In genomic region chr5:172276214-172276613, GRCh38 we compare ENCODE assay signal across 16 cellular contexts. TPM values are rescaled to one million over a fixed set of nuclear protein-coding genes. Genes with fewer than 3 reads are reported as not detected.
A peak's percentile ranks its signal among the peaks of the same experiment; 100 is the strongest.
DNase-seq lines count a peak whose midpoint lies in the region; ATAC-seq, FAIRE-seq and TF ChIP-seq lines count a peak whose summit lies in the region.
"Had no signal": no experiment of that assay in that cellular context is flagged by ENCODE, and none has a peak within 500 bp of the region (broad histone marks: within the 10 kb centered on the region; RNA-seq: fewer than 3 reads in every experiment).

No MANE protein-coding gene starts in this region.

- no peak overlapping the region for H3K4me3 ChIP-seq in GM12878
- H3K4me3 ChIP-seq: BLaER1, colonic mucosa had no signal

- peaks cover 20% of the 10 kb centered on the region for H3K4me1 Mint-ChIP-seq in memory B cell

- no peak for TF ChIP-seq EP300 in GM12878 (IDR thresholded peaks at IDR 0.05; ENCODE audit: borderline replicate concordance in 1 of 2, control insufficient read depth in 1 of 2, low read depth in 2 of 2, low read length in 2 of 2)

- no peak overlapping the region for H2AFZ ChIP-seq in GM12878 (ENCODE audit: control insufficient read depth, low read depth, low read length)

- H3K79me2 ChIP-seq in GM12878 (ENCODE audit: control insufficient read depth, insufficient read depth, low read length) = peaks cover 94% of the 10 kb centered on the region

- no peaks in the 10 kb centered on the region for H4K20me1 ChIP-seq in GM12878 (ENCODE audit: control insufficient read depth, insufficient read depth)

- no peaks in the 10 kb centered on the region for H3K27me3 ChIP-seq in GM12878 (replicated peaks in 1 of 2; ENCODE audit: control insufficient read depth in 2 of 2, insufficient read depth in 2 of 2, low read length in 1 of 2)
- H3K27me3 ChIP-seq: BLaER1, colonic mucosa had no signal

- DNase-seq in DMS53 treated with DMSO at 0.1 percent for 48 hours (lab: John Stamatoyannopoulos, UW; ENCODE audit: unreplicated experiment) (peak; percentile 49), M059J (ENCODE audit: low read depth) (peak; percentile 28), GM12878 (ENCODE audit: low read depth, low spot score) (no peak), memory B cell (ENCODE audit: low spot score in 2 of 2) (no peak), COR-L47 (lab: John Stamatoyannopoulos, UW) (no peak), RCC 7860 (ENCODE audit: low spot score) (no peak), NCI-H82 (lab: John Stamatoyannopoulos, UW) (no peak)
- DNase-seq: activated CD4-positive, alpha-beta T cell treated with anti-CD3 and anti-CD28 coated beads for 48 hours; activated gamma-delta T cell; colonic mucosa; GF-D8; NCI-H146; T-cell had no signal

- TF ChIP-seq POLR2A in GM12878 (IDR thresholded peaks at IDR 0.05; ENCODE audit: low read depth, low read length) = no peak

- H3K4me3 Mint-ChIP-seq in memory B cell = no peak overlapping the region
- H3K4me3 Mint-ChIP-seq: T-cell had no signal

- peaks cover 17% of the 10 kb centered on the region for H3K4me1 ChIP-seq in GM12878 (ENCODE audit: control insufficient read depth, insufficient read depth, low read length)

- peaks cover 11% of the 10 kb centered on the region; the same call in 2 of the 3 replicates for H3K9me3 ChIP-seq in GM12878 (replicated peaks; ENCODE audit: control insufficient read depth, insufficient read depth, low read length)
- H3K9me3 ChIP-seq: colonic mucosa had no signal

- no TSS peak for BruUV-seq in GM12878 (replicated peaks; lab: Mats Ljungman, UMichigan)

- H3K27ac ChIP-seq in GM12878 (ENCODE audit: control insufficient read depth, insufficient read depth) = no peak overlapping the region
- H3K27ac ChIP-seq: BLaER1, colonic mucosa had no signal

- ATAC-seq in GM12878 = peak; percentile 16; the same call in 2 of the 3 replicates
- no peak for ATAC-seq in memory B cell (ENCODE audit: low read depth)
- ATAC-seq in HG03521 (IDR thresholded peaks at IDR 0.05; ENCODE audit: unreplicated experiment) = no peak
- ATAC-seq: T-cell had no signal

- H3K36me3 Mint-ChIP-seq in memory B cell = peaks cover 5% of the 10 kb centered on the region

- H3K9ac ChIP-seq in GM12878 (ENCODE audit: control insufficient read depth, insufficient read depth, low read length) = no peak overlapping the region
- H3K9ac ChIP-seq: BLaER1 had no signal

- in situ Hi-C loops in GM12878 (cut with MboI) = loop anchor here (25.0 kb wide), 1 partner anchor 864 kb away; the partner anchor contains the start of gene FGF18

- 83% methylated on average over 3 of the region's 3 CpGs for WGBS in GM12878 (ENCODE audit: insufficient coverage, insufficient replicate concordance, low lambda C conversion rate, missing lambda C conversion rate)

- no peaks in the 10 kb centered on the region for H3K9me3 Mint-ChIP-seq in memory B cell
- H3K9me3 Mint-ChIP-seq: T-cell had no signal

- POLR2A ChIA-PET in GM12878 (lab: Charles Lee) = interaction anchor here (0.5 kb wide), 1 partner anchor 198 kb away, joined by 4 read pairs; no protein-coding TSS in a partner anchor

- FAIRE-seq in GM12878 (lab: Jason Lieb, UNC) (no peak), RCC 7860 (lab: Jason Lieb, UNC) (no peak)
- FAIRE-seq: islet of Langerhans had no signal

- intact Hi-C loops in GM12878 (cut with micrococcal nuclease; ENCODE audit: unreplicated experiment) = loop anchor here (5.0 kb wide), 1 partner anchor 39 kb away; no protein-coding TSS in a partner anchor

- RAD21 ChIA-PET in GM12878 (lab: Charles Lee; ENCODE audit: unreplicated experiment) = interaction anchor here (1.0 kb wide), 1 partner anchor 9 kb away, joined by 3 read pairs; no protein-coding TSS in a partner anchor

- no peak overlapping the region for H3K4me2 ChIP-seq in GM12878 (ENCODE audit: control insufficient read depth, insufficient read depth)

- TF ChIP-seq RAD21 in GM12878 (IDR thresholded peaks at IDR 0.05; ENCODE audit: insufficient read depth, low read depth, low read length) = no peak

- CTCF ChIA-PET in GM12878 (lab: Yijun Ruan, JAX) = interaction anchor here (0.6 to 1.2 kb wide), 2 partner anchors 17 to 47 kb away, joined by 3 to 4 read pairs; no protein-coding TSS in a partner anchor

- SMC1A ChIA-PET in GM12878 (lab: Charles Lee; ENCODE audit: uncharacterized antibody, unreplicated experiment) = interaction anchor here (0.7 kb wide), 1 partner anchor 9 kb away, joined by 3 read pairs; no protein-coding TSS in a partner anchor

- H3K27me3 Mint-ChIP-seq in memory B cell = no peaks in the 10 kb centered on the region
- H3K27me3 Mint-ChIP-seq: T-cell had no signal

- no peak for TF ChIP-seq CTCF in GM12878 (IDR thresholded peaks at IDR 0.05 in 2 of 3, conservative IDR thresholded peaks at IDR 0.05 in 1 of 3; ENCODE audit: control insufficient read depth in 2 of 3, extremely low read depth in 1 of 3, insufficient read depth in 1 of 3, low read depth in 3 of 3, low read length in 3 of 3)

- H3K36me3 ChIP-seq in GM12878 (ENCODE audit: control insufficient read depth in 2 of 2, insufficient read depth in 2 of 2, low read length in 1 of 2) = peaks cover 0 to 9% of the 10 kb centered on the region in 2 experiments; a peak in 1 of 4 replicates
- H3K36me3 ChIP-seq: colonic mucosa had no signal

- peak overlapping the region; percentile 36 for H3K27ac Mint-ChIP-seq in memory B cell
- H3K27ac Mint-ChIP-seq: T-cell had no signal

TF ChIP-seq in GM12878, 131 proteins besides CTCF, POLR2A, EP300 and RAD21:
- TF ChIP-seq ZNF207 (IDR thresholded peaks at IDR 0.05; ENCODE audit: borderline replicate concordance) = no peak
- no peak for TF ChIP-seq EED (IDR thresholded peaks at IDR 0.05; ENCODE audit: low read depth)
- no peak for TF ChIP-seq MAX (IDR thresholded peaks at IDR 0.05; ENCODE audit: low read depth, low read length)

RNA-seq across cellular contexts. Expression of gene UBTD2, which starts 7.3 kb away (rescaled TPM):
- total RNA-seq in M059J (2014; rRNA removed; shearing (Covaris generic)) = 31.0 and 37.0 TPM in 2 replicates
- 12.6 and 15.7 TPM in 2 replicates for total RNA-seq in GM12878 (2013; cell fraction: nucleolus; rRNA removed)
- total RNA-seq in GM12878 (2014; rRNA removed) (22.4 and 26.6 TPM in 2 replicates), GM12878 (2014; rRNA removed; fragmentation: Illumina TruSeq; extraction: Trizol) (23.9 and 25.2 TPM in 2 replicates), GM12878 (2021) (22.3 and 23.0 TPM in 2 replicates)
- polyA plus RNA-seq in GM12878 (2011; ENCODE audit: low read depth) = 6.2 TPM
- polyA plus RNA-seq in GM12878 (2011; rRNA removed) (16.5 and 22.5 TPM in 2 replicates), GM12878 (2014; fragmentation: Illumina TruSeq; extraction: Trizol) (30.5 and 37.4 TPM in 2 replicates), GM12878 (2014; fragmentation: Nextera tagmentation; extraction: Ambion mirVana) (10 to 100 TPM in 1 of 2 experiments, 1 to 10 TPM in 1; 7.7 to 12.5 TPM), GM12878 (2014; rRNA removed) (17.2 and 19.6 TPM in 2 replicates), GM12878 (2016; fragmentation: Nextera tagmentation; extraction: Ambion mirVana) (10 to 100 TPM; 14.3 to 19.1 TPM)
- 7.5 and 9.3 TPM in 2 replicates for polyA plus RNA-seq in GM12878 (2011; cell fraction: cytosol; rRNA removed)
- polyA plus RNA-seq in GM12878 (2011; cell fraction: nucleus; rRNA removed) = 5.5 and 5.7 TPM in 2 replicates
- 7.6 and 15.8 TPM in 2 replicates for polyA plus RNA-seq in GM12878 (2012)
- 11.2 and 15.1 TPM in 2 replicates for polyA minus RNA-seq in GM12878 (2011; rRNA and poly(A)+ RNA removed)
- 6.9 and 7.4 TPM in 2 replicates for polyA minus RNA-seq in GM12878 (2011; cell fraction: cytosol; rRNA and poly(A)+ RNA removed)
- polyA minus RNA-seq in GM12878 (2011; cell fraction: nucleus; rRNA and poly(A)+ RNA removed) = 3.1 and 4.6 TPM in 2 replicates

Comparison
In these comparisons a context has a peak if more than half of its experiments do, and no peak if none do; other contexts are left out.
1. DNase-seq: peak in DMS53 treated with DMSO at 0.1 percent for 48 hours (single experiment) and M059J (single experiment); none in GM12878 (single experiment), memory B cell (0 of 2), COR-L47 (single experiment), RCC 7860 (single experiment) and NCI-H82 (single experiment).